ENCODE assay signal across 8 cellular contexts in the genomic region with DNA sequence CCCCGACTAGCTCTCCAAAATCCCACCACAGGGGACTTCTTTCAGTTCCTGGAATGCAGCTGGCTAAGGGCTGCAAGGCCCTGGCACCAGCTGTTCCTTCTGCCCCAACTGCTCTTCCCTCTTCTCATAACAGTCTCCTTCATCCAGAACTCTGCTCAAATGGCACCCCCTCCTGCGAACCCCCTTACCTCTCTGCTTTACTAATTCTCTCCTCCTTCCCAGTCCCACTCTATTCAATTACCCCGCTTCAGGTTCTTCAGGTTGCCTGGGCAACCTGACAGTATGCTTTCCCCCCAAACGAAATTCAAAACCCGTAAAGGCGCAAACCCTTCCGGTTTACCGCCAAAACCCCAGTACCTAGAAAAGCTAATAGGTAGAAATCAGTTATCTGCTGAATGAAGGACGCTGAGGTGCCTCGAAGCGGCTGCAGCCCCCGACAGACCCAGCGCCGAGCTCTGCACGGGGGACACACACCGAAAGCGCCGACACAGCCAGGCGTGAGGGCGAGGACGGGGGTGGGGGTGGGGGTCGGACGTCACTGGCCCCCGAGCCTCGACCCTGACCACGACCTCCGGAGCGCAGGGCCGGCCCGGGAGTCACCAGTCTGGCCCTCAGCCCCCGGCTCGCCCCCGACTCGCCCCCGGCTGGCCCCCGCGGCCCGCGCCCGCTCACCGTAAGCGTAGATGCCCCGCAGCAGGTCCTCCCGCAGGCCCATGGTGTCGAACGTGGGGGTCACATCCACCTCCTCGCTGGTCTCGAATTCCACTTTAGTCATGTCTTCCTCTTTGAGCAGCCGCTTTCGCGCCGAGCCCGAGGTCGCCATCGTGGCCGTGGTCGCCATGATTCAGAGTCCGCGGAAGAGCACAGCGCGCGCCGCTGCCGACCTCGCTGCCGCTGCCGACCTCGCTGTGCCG. TPM values are rescaled to one million over a fixed set of nuclear protein-coding genes. Genes with fewer than 3 reads are reported as not detected.
DNase-seq lines count a peak whose midpoint lies in the region; ATAC-seq, FAIRE-seq and TF ChIP-seq lines count a peak whose summit lies in the region.

No MANE protein-coding gene starts in this region.

- CTCF ChIA-PET in K562 (lab: Yijun Ruan, JAX; ENCODE audit: low intra/inter-chr PET ratio): interaction anchor here (0.6 kb wide), 1 partner anchor 281 kb away, joined by 3 read pairs; no protein-coding TSS in a partner anchor

- 1% methylated on average over 24 of the region's 69 CpGs for WGBS in K562 (ENCODE audit: insufficient coverage, low coverage, missing lambda C conversion rate)
- WGBS in spleen, 5 donors: 0 to 1% (median 0%) methylated on average over 26 to 69 of the region's 69 CpGs

- peaks cover 13% of the 10 kb centered on the region for H4K20me1 ChIP-seq in K562 (replicated peaks; ENCODE audit: control insufficient read depth, insufficient read depth, low read length)

- peaks cover 12 to 13% of the 10 kb centered on the region in 2 experiments; a peak in 4 of 5 replicates for H3K4me1 ChIP-seq in K562 (replicated peaks in 1 of 2; ENCODE audit: control insufficient read depth in 2 of 2, insufficient read depth in 2 of 2, low read length in 2 of 2)
- peaks cover 17 to 58% (median 39%) of the 10 kb centered on the region in 6 donors for H3K4me1 ChIP-seq in spleen

- H3K36me3 ChIP-seq in K562 (ENCODE audit: control insufficient read depth, insufficient read depth, low read length): peaks cover 43% of the 10 kb centered on the region
- peaks cover 2 to 31% (median 28%) of the 10 kb centered on the region in 6 donors for H3K36me3 ChIP-seq in spleen

- FAIRE-seq in GM12891 (lab: Jason Lieb, UNC) (no peak), K562 (lab: Jason Lieb, UNC) (no peak)

- H3K27ac ChIP-seq in 22Rv1 (peak overlapping the region; percentile 87), K562 (ENCODE audit: extremely low read depth, low read depth, low read length) (peak overlapping the region; percentile 86), spleen (peak overlapping the region; percentile 91 to 98 (median 95))

- peak; percentile 33 for ATAC-seq in HG02970 (IDR thresholded peaks at IDR 0.05; ENCODE audit: low FRiP score, unreplicated experiment)
- peak; percentile 26 for ATAC-seq in K562

- H3K9me1 ChIP-seq in K562 (ENCODE audit: control insufficient read depth, insufficient read depth, low read length): no peaks in the 10 kb centered on the region

- DNase-seq in GM12891 (ENCODE audit: insufficient read length, low spot score) (no peak), NCI-H69 (lab: John Stamatoyannopoulos, UW) (peak; percentile 68), K562 (ENCODE audit: extremely low read depth in 1 of 4, low spot score in 3 of 4) (peak; percentile 22 to 69 (median 50)), iPS-NIHi11 (ENCODE audit: low spot score) (peak; percentile 43), spleen (no peak), superior temporal gyrus (ENCODE audit: extremely low spot score) (no peak)

- no peak for TF ChIP-seq EP300 in K562 (IDR thresholded peaks at IDR 0.05; ENCODE audit: low read length)

- in situ Hi-C loops in K562 (cut with MboI): no loop called here

- H2AFZ ChIP-seq in K562 (ENCODE audit: low read depth, low read length): peak overlapping the region; percentile 81

- H3K27me3 ChIP-seq in K562 (ENCODE audit: control insufficient read depth in 2 of 2, insufficient read depth in 2 of 2, low read length in 2 of 2): no peaks in the 10 kb centered on the region
- no peaks in the 10 kb centered on the region for H3K27me3 ChIP-seq in spleen (replicated peaks in 1 of 7)

- no TSS peak for BruUV-seq in K562 (replicated peaks; lab: Mats Ljungman, UMichigan)

- H3K79me2 ChIP-seq in K562 (ENCODE audit: control insufficient read depth, insufficient read depth, low read length): peaks cover 55% of the 10 kb centered on the region

- TF ChIP-seq CTCF in 22Rv1 (IDR thresholded peaks at IDR 0.05) (no peak), K562 (IDR thresholded peaks at IDR 0.05 in 2 of 3, conservative IDR thresholded peaks at IDR 0.05 in 1 of 3; ENCODE audit: insufficient read depth in 2 of 3, low read depth in 1 of 3, low read length in 3 of 3) (no peak), spleen (IDR thresholded peaks at IDR 0.05 in 8 of 11, conservative IDR thresholded peaks at IDR 0.05 in 3 of 11) (no peak)

- H3K4me2 ChIP-seq in K562 (ENCODE audit: insufficient read depth, low read length): peak overlapping the region; percentile 83

- no peak for TF ChIP-seq RAD21 in K562 (CRISPR knock-in tag; conservative IDR thresholded peaks at IDR 0.05 in 1 of 2, IDR thresholded peaks at IDR 0.05 in 1 of 2)

- no peaks in the 10 kb centered on the region for H3K9me3 ChIP-seq in K562 (replicated peaks; ENCODE audit: control insufficient read depth, insufficient read depth, low read depth, low read length)
- no peaks in the 10 kb centered on the region for H3K9me3 ChIP-seq in spleen

- intact Hi-C loops in K562 (cut with micrococcal nuclease) (no loop called here), spleen (cut with DNase I; ENCODE audit: low total_unique reads) (no loop called here)

- H3K4me3 ChIP-seq in K562 (peak overlapping the region; percentile 95), spleen (peak overlapping the region; percentile 82 to 93 (median 86))

- H3K9ac ChIP-seq in K562 (ENCODE audit: insufficient read depth in 1 of 2, low read depth in 2 of 2, low read length in 2 of 2): peak overlapping the region; percentile 90 to 99

- TF ChIP-seq POLR2A in GM12891 (IDR thresholded peaks at IDR 0.05; ENCODE audit: low read depth, low read length): no peak; the same call in 1 of the 2 replicates
- TF ChIP-seq POLR2A in K562 (conservative IDR thresholded peaks at IDR 0.05): no peak
- no peak for TF ChIP-seq POLR2A in spleen (IDR thresholded peaks at IDR 0.05)

- POLR2A ChIA-PET in K562 (lab: Yijun Ruan, JAX): interaction anchor here (0.6 to 5.6 kb wide), 16 partner anchors 8 to 1616 kb away, joined by 3 to 38 read pairs (median 4); partner anchors contain the start of gene GAA

RNA-seq across cellular contexts. Expression of gene EIF4A3, which starts 0.6 kb away (rescaled TPM):
- 80.7 TPM for polyA plus RNA-seq in GM12891 (2012; ENCODE audit: low read depth, missing spikeins)
- total RNA-seq in K562 (2011; cell fraction: chromatin; rRNA removed; ENCODE audit: low replicate concordance): 97.7 and 109 TPM in 2 replicates
- total RNA-seq in K562 (2011; cell fraction: nucleolus; rRNA removed): 60.3 and 71.7 TPM in 2 replicates
- total RNA-seq in K562 (2011; cell fraction: nucleoplasm; rRNA removed): 81.0 and 81.6 TPM in 2 replicates
- 121 and 124 TPM in 2 replicates for total RNA-seq in K562 (2014; rRNA removed)
- total RNA-seq in K562 (2014; rRNA removed; fragmentation: Illumina TruSeq; extraction: Trizol): 147 and 157 TPM in 2 replicates
- total RNA-seq in K562 (2015; rRNA removed; fragmentation: Illumina TruSeq; extraction: Trizol): 126 and 130 TPM in 2 replicates
- 133 and 139 TPM in 2 replicates for total RNA-seq in K562 (2021)
- polyA plus RNA-seq in K562 (2011; rRNA removed): 128 and 171 TPM in 2 replicates
- polyA plus RNA-seq in K562 (2011; cell fraction: cytosol; rRNA removed): 101 and 105 TPM in 2 replicates
- polyA plus RNA-seq in K562 (2011; cell fraction: nucleus; rRNA removed): 68.0 and 84.5 TPM in 2 replicates
- polyA plus RNA-seq in K562 (2012): 86.7 and 168 TPM in 2 replicates
- polyA plus RNA-seq in K562 (2014; fragmentation: Illumina TruSeq; extraction: Trizol): 127 and 131 TPM in 2 replicates
- 10 to 100 TPM; 62.7 to 67.0 TPM for polyA plus RNA-seq in K562 (2014; fragmentation: Nextera tagmentation; extraction: Ambion mirVana)
- polyA plus RNA-seq in K562 (2014; rRNA removed): 103 and 134 TPM in 2 replicates
- polyA minus RNA-seq in K562 (2011; rRNA and poly(A)+ RNA removed): 114 and 154 TPM in 2 replicates
- polyA minus RNA-seq in K562 (2011; cell fraction: cytosol; rRNA and poly(A)+ RNA removed): 63.1 and 74.0 TPM in 2 replicates
- polyA minus RNA-seq in K562 (2011; cell fraction: nucleus; rRNA and poly(A)+ RNA removed): 27.3 and 35.1 TPM in 2 replicates
- 10 to 100 TPM; 51.1 to 79.5 (median 67.7) TPM for total RNA-seq in spleen
- polyA plus RNA-seq in spleen: 10 to 100 TPM; 37.3 to 61.5 (median 57.5) TPM

RNA-seq across cellular contexts. Expression of gene CARD14, which starts 23.5 kb away (rescaled TPM):
- 0.18 TPM for polyA plus RNA-seq in GM12891 (2012; ENCODE audit: low read depth, missing spikeins)
- not detected in 2 replicates for total RNA-seq in K562 (2011; cell fraction: chromatin; rRNA removed; ENCODE audit: low replicate concordance)
- not detected in 2 replicates for total RNA-seq in K562 (2011; cell fraction: nucleolus; rRNA removed)
- total RNA-seq in K562 (2011; cell fraction: nucleoplasm; rRNA removed): not detected in 2 replicates
- not detected in 2 replicates for total RNA-seq in K562 (2014; rRNA removed)
- not detected in 2 replicates for total RNA-seq in K562 (2014; rRNA removed; fragmentation: Illumina TruSeq; extraction: Trizol)
- not detected in 2 replicates for total RNA-seq in K562 (2015; rRNA removed; fragmentation: Illumina TruSeq; extraction: Trizol)
- total RNA-seq in K562 (2021): not detected in 2 replicates
- polyA plus RNA-seq in K562 (2011; rRNA removed): not detected in 2 replicates
- not detected in 2 replicates for polyA plus RNA-seq in K562 (2011; cell fraction: cytosol; rRNA removed)
- polyA plus RNA-seq in K562 (2011; cell fraction: nucleus; rRNA removed): not detected in 2 replicates
- polyA plus RNA-seq in K562 (2012): 0.05 and 0.24 TPM in 2 replicates
- polyA plus RNA-seq in K562 (2014; fragmentation: Illumina TruSeq; extraction: Trizol): not detected in 2 replicates
- polyA plus RNA-seq in K562 (2014; fragmentation: Nextera tagmentation; extraction: Ambion mirVana): not detected
- polyA plus RNA-seq in K562 (2014; rRNA removed): not detected in 2 replicates
- not detected in 2 replicates for polyA minus RNA-seq in K562 (2011; rRNA and poly(A)+ RNA removed)
- 3.2 TPM in 1 of 2 replicates, not detected in the other for polyA minus RNA-seq in K562 (2011; cell fraction: cytosol; rRNA and poly(A)+ RNA removed)
- not detected in 2 replicates for polyA minus RNA-seq in K562 (2011; cell fraction: nucleus; rRNA and poly(A)+ RNA removed)
- 1 to 10 TPM in 6 of 7 donors, under 1 TPM in 1; 0.68 to 4.8 (median 1.3) TPM for total RNA-seq in spleen
- polyA plus RNA-seq in spleen: 1 to 10 TPM in 2 of 3 donors, under 1 TPM in 1; 0.63 to 2.4 (median 1.4) TPM

RNA-seq across cellular contexts. Expression of gene GAA, which starts 45.0 kb away (rescaled TPM):
- polyA plus RNA-seq in GM12891 (2012; ENCODE audit: low read depth, missing spikeins): 6.9 TPM
- 7.6 and 18.3 TPM in 2 replicates for total RNA-seq in K562 (2011; cell fraction: chromatin; rRNA removed; ENCODE audit: low replicate concordance)
- 11.8 and 20.2 TPM in 2 replicates for total RNA-seq in K562 (2011; cell fraction: nucleolus; rRNA removed)
- 9.5 and 13.4 TPM in 2 replicates for total RNA-seq in K562 (2011; cell fraction: nucleoplasm; rRNA removed)
- total RNA-seq in K562 (2014; rRNA removed): 6.1 and 6.4 TPM in 2 replicates
- 1.1 and 1.2 TPM in 2 replicates for total RNA-seq in K562 (2014; rRNA removed; fragmentation: Illumina TruSeq; extraction: Trizol)
- total RNA-seq in K562 (2015; rRNA removed; fragmentation: Illumina TruSeq; extraction: Trizol): 1.0 and 1.5 TPM in 2 replicates
- total RNA-seq in K562 (2021): 3.8 and 4.0 TPM in 2 replicates
- polyA plus RNA-seq in K562 (2011; rRNA removed): 1.7 and 2.6 TPM in 2 replicates
- polyA plus RNA-seq in K562 (2011; cell fraction: cytosol; rRNA removed): 2.3 and 5.6 TPM in 2 replicates
- polyA plus RNA-seq in K562 (2011; cell fraction: nucleus; rRNA removed): 14.5 and 29.7 TPM in 2 replicates
- polyA plus RNA-seq in K562 (2012): 2.5 and 7.0 TPM in 2 replicates
- 1.9 TPM in 2 replicates for polyA plus RNA-seq in K562 (2014; fragmentation: Illumina TruSeq; extraction: Trizol)
- under 1 TPM; 0.15 to 0.87 TPM for polyA plus RNA-seq in K562 (2014; fragmentation: Nextera tagmentation; extraction: Ambion mirVana)
- polyA plus RNA-seq in K562 (2014; rRNA removed): 5.8 and 6.0 TPM in 2 replicates
- polyA minus RNA-seq in K562 (2011; rRNA and poly(A)+ RNA removed): 0.57 and 0.63 TPM in 2 replicates
- polyA minus RNA-seq in K562 (2011; cell fraction: cytosol; rRNA and poly(A)+ RNA removed): 1.3 and 1.6 TPM in 2 replicates
- 6.2 and 6.9 TPM in 2 replicates for polyA minus RNA-seq in K562 (2011; cell fraction: nucleus; rRNA and poly(A)+ RNA removed)
- 100 to 1,000 TPM in 5 of 7 donors, 10 to 100 TPM in 2; 53.6 to 166 (median 133) TPM for total RNA-seq in spleen
- 10 to 100 TPM; 22.7 to 53.8 (median 34.3) TPM for polyA plus RNA-seq in spleen

Comparison
In these comparisons a context has a peak if more than half of its experiments do, and no peak if none do; other contexts are left out.
1. DNase-seq: peak in NCI-H69 (single experiment), K562 (4 of 4) and iPS-NIHi11 (single experiment); none in GM12891 (single experiment), spleen (single experiment) and superior temporal gyrus (single experiment).
2. Peak in every context shown above with its lines, with median percentiles within 50 percentile points of each other: H3K27ac ChIP-seq.